In genomic region chr2:102420290-102420689, GRCh38 we compare ENCODE assay signal across 1 cellular context.
TF ChIP-seq lines count a peak whose summit lies in the region.

No MANE protein-coding gene starts in this region.

TF ChIP-seq in K562, 482 proteins besides CTCF, POLR2A, EP300 and RAD21 (continued from another document and continues in another):
- TF ChIP-seq HINFP (tag; conservative IDR thresholded peaks at IDR 0.05; ENCODE audit: low read depth) (no peak), THAP7 (CRISPR knock-in tag; IDR thresholded peaks at IDR 0.05) (no peak), ZFP36 (IDR thresholded peaks at IDR 0.05; ENCODE audit: low read depth, low read length, partially characterized antibody) (no peak), ZNF639 (CRISPR knock-in tag; conservative IDR thresholded peaks at IDR 0.05 in 1 of 2, IDR thresholded peaks at IDR 0.05 in 1 of 2) (peak in 1 of 2 experiments; percentile 37; a peak in 1 of 4 replicates), UBTF (IDR thresholded peaks at IDR 0.05; ENCODE audit: borderline replicate concordance in 1 of 2, low read depth in 2 of 2, low read length in 2 of 2) (no peak), PATZ1 (CRISPR knock-in tag; IDR thresholded peaks at IDR 0.05; ENCODE audit: borderline replicate concordance) (no peak), BCL6 (CRISPR knock-in tag; IDR thresholded peaks at IDR 0.05) (no peak), GABPA (tag; conservative IDR thresholded peaks at IDR 0.05; ENCODE audit: low read depth) (no peak), KLF1 (tag; IDR thresholded peaks at IDR 0.05) (no peak), ZBTB1 (CRISPR knock-in tag; IDR thresholded peaks at IDR 0.05; ENCODE audit: borderline replicate concordance, low read depth) (no peak), MLX (CRISPR knock-in tag; conservative IDR thresholded peaks at IDR 0.05) (no peak), MTA3 (IDR thresholded peaks at IDR 0.05; ENCODE audit: borderline replicate concordance) (no peak), ZBTB17 (CRISPR knock-in tag; IDR thresholded peaks at IDR 0.05) (no peak), SP1 (CRISPR knock-in tag; IDR thresholded peaks at IDR 0.05) (no peak), PREB (CRISPR knock-in tag; IDR thresholded peaks at IDR 0.05) (no peak), GTF3C2 (IDR thresholded peaks at IDR 0.05; ENCODE audit: borderline replicate concordance, extremely low read depth, insufficient read length) (no peak), ETV1 (tag; conservative IDR thresholded peaks at IDR 0.05; ENCODE audit: low read depth) (0 out of 2 replicates have a peak, but pooled peaks have one; percentile 23), CHD4 (IDR thresholded peaks at IDR 0.05; ENCODE audit: insufficient read depth, insufficient replicate concordance, low read depth, low read length, poor library complexity, severe bottlenecking) (no peak), CREB5 (CRISPR knock-in tag; IDR thresholded peaks at IDR 0.05) (no peak), SMARCB1 (IDR thresholded peaks at IDR 0.05; ENCODE audit: insufficient read length, low read depth) (no peak), GTF2B (IDR thresholded peaks at IDR 0.05; ENCODE audit: extremely low read depth, insufficient read length) (no peak), ARHGAP35 (IDR thresholded peaks at IDR 0.05; ENCODE audit: partially characterized antibody) (no peak), MYBL2 (IDR thresholded peaks at IDR 0.05; ENCODE audit: low read depth) (no peak), MYBL2 (CRISPR knock-in tag; IDR thresholded peaks at IDR 0.05; ENCODE audit: borderline replicate concordance) (no peak), DIDO1 (tag; IDR thresholded peaks at IDR 0.05; ENCODE audit: low read depth) (no peak), ZNF274 (IDR thresholded peaks at IDR 0.05; ENCODE audit: borderline replicate concordance, low read depth, low read length) (no peak), SIRT6 (IDR thresholded peaks at IDR 0.05; ENCODE audit: low read depth, low read length) (no peak), POLR2AphosphoS2 (IDR thresholded peaks at IDR 0.05; ENCODE audit: low read length) (no peak), DNMT1 (IDR thresholded peaks at IDR 0.05) (no peak), BDP1 (IDR thresholded peaks at IDR 0.05; ENCODE audit: insufficient read depth, insufficient read length) (no peak), BCLAF1 (IDR thresholded peaks at IDR 0.05; ENCODE audit: borderline replicate concordance in 1 of 2, control insufficient read depth in 1 of 2, low read depth in 2 of 2, low read length in 1 of 2) (no peak), PHF21A (IDR thresholded peaks at IDR 0.05; ENCODE audit: borderline replicate concordance, low read depth) (no peak), EZH2 (IDR thresholded peaks at IDR 0.05; ENCODE audit: borderline replicate concordance, low read depth, low read length) (no peak), ARID2 (IDR thresholded peaks at IDR 0.05) (no peak), ZNF165 (CRISPR knock-in tag; IDR thresholded peaks at IDR 0.05; ENCODE audit: borderline replicate concordance) (no peak), ETS2 (tag; IDR thresholded peaks at IDR 0.05; ENCODE audit: borderline replicate concordance, poor library complexity, severe bottlenecking) (no peak), ZNF398 (CRISPR knock-in tag; IDR thresholded peaks at IDR 0.05) (no peak), SNIP1 (IDR thresholded peaks at IDR 0.05; ENCODE audit: low read depth) (no peak), HMGN3 (IDR thresholded peaks at IDR 0.05; ENCODE audit: borderline replicate concordance, extremely low read depth, insufficient read length, low read depth, low read length) (no peak), TRIM24 (IDR thresholded peaks at IDR 0.05) (peak; percentile 31 to 49; a peak in 1 of 4 replicates)
